In the genomic region with DNA sequence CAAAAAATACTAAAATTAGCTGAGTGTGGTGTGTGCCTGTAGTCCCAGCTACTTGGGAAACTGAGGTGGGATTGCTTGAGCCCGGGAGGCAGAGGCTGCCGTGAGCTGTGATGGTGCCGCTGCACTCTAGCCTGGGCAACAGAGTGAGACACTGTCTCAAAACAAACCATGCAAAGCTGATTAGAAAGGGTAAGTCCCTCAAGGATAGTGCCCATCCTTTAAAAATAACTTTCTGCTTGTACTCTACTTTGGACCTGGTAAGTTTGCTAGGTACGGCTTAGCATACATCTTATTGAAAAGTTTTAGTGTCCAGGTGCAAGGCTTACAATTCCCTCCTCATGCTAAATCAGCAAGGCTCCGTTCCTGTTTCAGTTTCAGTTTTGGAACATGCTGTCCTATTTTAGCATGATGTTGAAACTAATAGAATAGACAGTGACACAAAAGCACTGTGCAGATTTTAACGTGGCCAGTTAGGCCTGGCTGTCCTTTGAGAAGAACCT, we compare ENCODE assay signal across 8 cellular contexts. TPM values are rescaled to one million over a fixed set of nuclear protein-coding genes. Genes with fewer than 3 reads are reported as not detected.
DNase-seq lines count a peak whose midpoint lies in the region; ATAC-seq lines count a peak whose summit lies in the region.

No MANE protein-coding gene starts in this region.

- H3K9me3 Mint-ChIP-seq in activated naive CD4-positive, alpha-beta T cell treated with anti-CD3 and anti-CD28 coated beads, Interleukin-2, amount 50 U/mL, for 24 hours, result no peaks in the 10 kb centered on the region

- H3K4me1 Mint-ChIP-seq in activated naive CD4-positive, alpha-beta T cell treated with anti-CD3 and anti-CD28 coated beads, Interleukin-2, amount 50 U/mL, for 24 hours, result peaks cover 56% of the 10 kb centered on the region

- H3K4me1 ChIP-seq in thymus (ENCODE audit: control insufficient read depth, insufficient read depth, low read length), result peaks cover 8% of the 10 kb centered on the region

- DNase-seq in activated naive CD4-positive, alpha-beta T cell (lab: John Stamatoyannopoulos, UW), result no peak
- DNase-seq in SKM-1 treated with dmso at 0.1 percent for 144 hours (lab: John Stamatoyannopoulos, UW; ENCODE audit: unreplicated experiment), result peak; percentile 7
- DNase-seq in iris pigment epithelial cell (ENCODE audit: low read depth), result peak; percentile 28
- no peak for DNase-seq in SHP77 treated with DMSO at 0.1 percent for 48 hours (lab: John Stamatoyannopoulos, UW)
- DNase-seq in NCI-H1930 (lab: John Stamatoyannopoulos, UW), result no peak

- H3K36me3 ChIP-seq in thymus (ENCODE audit: control insufficient read depth, insufficient read depth), result no peaks in the 10 kb centered on the region

- no peaks in the 10 kb centered on the region for H3K27me3 Mint-ChIP-seq in activated naive CD4-positive, alpha-beta T cell treated with anti-CD3 and anti-CD28 coated beads, Interleukin-2, amount 50 U/mL, for 24 hours

- peak overlapping the region; percentile 43 for H3K27ac ChIP-seq in thymus (ENCODE audit: low read depth)

- no peaks in the 10 kb centered on the region for H3K27me3 ChIP-seq in thymus (ENCODE audit: control insufficient read depth, insufficient read depth)

- ATAC-seq in HG02981 (IDR thresholded peaks at IDR 0.05; ENCODE audit: unreplicated experiment), result peak; percentile 77

- no peak overlapping the region for H3K4me3 ChIP-seq in thymus (ENCODE audit: low read length)

- 18% methylated on average over 6 of the region's 6 CpGs for WGBS in thymus

- H3K9me3 ChIP-seq in thymus (ENCODE audit: control insufficient read depth), result no peaks in the 10 kb centered on the region

- peak overlapping the region; percentile 85 for H3K4me3 Mint-ChIP-seq in activated naive CD4-positive, alpha-beta T cell treated with anti-CD3 and anti-CD28 coated beads, Interleukin-2, amount 50 U/mL, for 24 hours

- H3K27ac Mint-ChIP-seq in activated naive CD4-positive, alpha-beta T cell treated with anti-CD3 and anti-CD28 coated beads, Interleukin-2, amount 50 U/mL, for 24 hours, result peak overlapping the region; percentile 91

- H3K36me3 Mint-ChIP-seq in activated naive CD4-positive, alpha-beta T cell treated with anti-CD3 and anti-CD28 coated beads, Interleukin-2, amount 50 U/mL, for 24 hours, result peaks cover 11% of the 10 kb centered on the region

RNA-seq across cellular contexts. Expression of a gene that starts 21.4 kb away (rescaled TPM):
- polyA plus RNA-seq in thymus, result 19.5 TPM

Comparison
In these comparisons a context has a peak if more than half of its experiments do, and no peak if none do; other contexts are left out.
1. DNase-seq: peak in SKM-1 treated with dmso at 0.1 percent for 144 hours (single experiment) and iris pigment epithelial cell (single experiment); none in activated naive CD4-positive, alpha-beta T cell (0 of 4), SHP77 treated with DMSO at 0.1 percent for 48 hours (single experiment) and NCI-H1930 (0 of 2).